In the genomic region with DNA sequence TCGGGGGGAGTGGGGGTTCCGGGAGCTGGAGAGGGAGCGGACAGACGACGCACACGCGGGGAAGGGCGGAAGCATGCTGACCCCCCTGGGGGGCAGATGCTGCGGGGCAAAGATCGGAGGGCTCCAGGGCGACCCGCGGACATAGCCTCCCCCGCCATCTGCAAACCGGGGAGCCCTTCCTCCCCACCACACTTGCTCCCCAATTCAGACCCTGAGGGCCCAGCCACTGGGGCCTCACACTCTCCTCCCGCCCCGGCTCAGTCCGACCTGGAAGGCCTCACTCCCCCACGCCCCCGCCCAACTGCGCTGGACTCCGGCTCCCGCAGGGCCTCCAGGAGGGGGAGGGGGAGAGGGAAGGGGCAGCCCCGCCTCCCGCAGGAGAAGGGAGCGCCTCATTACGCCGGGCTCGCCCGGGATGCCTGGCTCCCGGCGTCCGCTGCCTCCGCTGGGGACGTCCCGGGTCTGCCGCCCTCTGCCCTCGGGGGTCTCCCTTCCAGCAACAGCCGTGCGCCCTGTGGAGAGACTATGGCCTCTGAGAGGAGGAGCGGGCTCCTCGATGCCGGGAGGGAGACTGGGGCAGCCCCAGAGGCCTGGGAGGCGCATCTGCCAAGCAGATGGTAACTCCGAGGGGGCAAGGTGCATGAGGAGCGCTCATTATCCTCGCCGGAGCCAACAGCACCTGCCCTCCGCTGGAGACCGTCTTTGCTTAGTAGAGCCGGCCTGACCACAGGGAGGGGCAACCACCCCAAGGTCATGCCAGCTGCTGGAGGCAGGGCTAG, we compare ENCODE assay signal across 8 cellular contexts. TPM values are rescaled to one million over a fixed set of nuclear protein-coding genes. Genes with fewer than 3 reads are reported as not detected.
DNase-seq lines count a peak whose midpoint lies in the region; ATAC-seq and TF ChIP-seq lines count a peak whose summit lies in the region.

No MANE protein-coding gene starts in this region.

- peak overlapping the region; percentile 70 to 75 for H3K4me3 ChIP-seq in ascending aorta
- peak overlapping the region; percentile 64 for H3K4me3 ChIP-seq in right cardiac atrium (ENCODE audit: low read length)

- peaks cover 8 to 15% of the 10 kb centered on the region in 2 donors for H3K4me1 ChIP-seq in ascending aorta
- H3K4me1 ChIP-seq in right cardiac atrium (ENCODE audit: control insufficient read depth, insufficient read depth, low read length): no peaks in the 10 kb centered on the region

- H3K4me3 Mint-ChIP-seq in progenitor cell of endocrine pancreas (ENCODE audit: low read depth): peak overlapping the region; percentile 75

- no peaks in the 10 kb centered on the region for H3K9me3 Mint-ChIP-seq in progenitor cell of endocrine pancreas (ENCODE audit: low read depth)

- TF ChIP-seq CTCF in ascending aorta (IDR thresholded peaks at IDR 0.05) (no peak), progenitor cell of endocrine pancreas (IDR thresholded peaks at IDR 0.05; ENCODE audit: unreplicated experiment) (no peak)

- H3K27ac ChIP-seq in ascending aorta (peak overlapping the region; percentile 54 to 71), right cardiac atrium (ENCODE audit: low read length) (peak overlapping the region; percentile 5)

- H3K36me3 ChIP-seq in ascending aorta: no peaks in the 10 kb centered on the region

- peak overlapping the region; percentile 92 for H3K27ac Mint-ChIP-seq in progenitor cell of endocrine pancreas

- H3K27me3 ChIP-seq in ascending aorta (no peaks in the 10 kb centered on the region), right cardiac atrium (ENCODE audit: control insufficient read depth, insufficient read depth) (no peaks in the 10 kb centered on the region)

- intact Hi-C loops in ascending aorta (cut with DNase I) (loop anchor here (1.0 kb wide), 1 partner anchor 22 kb away; a partner anchor contains a TSS), right cardiac atrium (cut with DNase I) (loop anchor here in 1 of 4 donors (10.0 kb wide), 1 partner anchor 102 kb away; no protein-coding TSS in a partner anchor)

- H3K4me1 Mint-ChIP-seq in progenitor cell of endocrine pancreas (ENCODE audit: low read depth): peaks cover 21% of the 10 kb centered on the region

- 1% methylated on average over 50 of the region's 51 CpGs for WGBS in right cardiac atrium

- H3K9me3 ChIP-seq in ascending aorta (no peaks in the 10 kb centered on the region), right cardiac atrium (ENCODE audit: control insufficient read depth, low read length) (no peaks in the 10 kb centered on the region)

- no peaks in the 10 kb centered on the region for H3K36me3 Mint-ChIP-seq in progenitor cell of endocrine pancreas (ENCODE audit: insufficient read depth)

- H3K27me3 Mint-ChIP-seq in progenitor cell of endocrine pancreas: peaks cover 37% of the 10 kb centered on the region

- peak; percentile 53 for DNase-seq in Daoy (ENCODE audit: low read depth)
- DNase-seq in NCI-H2171 treated with DMSO at 0.1 percent for 48 hours (lab: John Stamatoyannopoulos, UW): peak; percentile 99
- DNase-seq in ascending aorta (ENCODE audit: low spot score in 2 of 2): peak in 1 of 2 donors; percentile 75
- DNase-seq in right cardiac atrium: peak; percentile 77 to 92 (median 90)
- DNase-seq in progenitor cell of endocrine pancreas (ENCODE audit: low spot score, unreplicated experiment): peak; percentile 85
- no peak for DNase-seq in amniotic stem cell (lab: John Stamatoyannopoulos, UW)

- ATAC-seq in right cardiac atrium (peak; percentile 78 to 83), HG02571 (IDR thresholded peaks at IDR 0.05; ENCODE audit: unreplicated experiment) (no peak), GM21381 (IDR thresholded peaks at IDR 0.05; ENCODE audit: unreplicated experiment) (no peak)

RNA-seq across cellular contexts. Expression of a gene that starts 0.6 kb away (rescaled TPM):
- 2.2 and 5.4 TPM in 2 replicates for total RNA-seq in Daoy (2014; rRNA removed; shearing (Covaris generic))
- total RNA-seq in ascending aorta (1.9 TPM), right cardiac atrium (10 to 100 TPM; 15.6 to 28.5 (median 15.8) TPM), progenitor cell of endocrine pancreas (67.2 and 69.2 TPM in 2 replicates)
- polyA plus RNA-seq in right cardiac atrium: 16.0 TPM

RNA-seq across cellular contexts. Expression of a gene that starts 21.3 kb away (rescaled TPM):
- total RNA-seq in Daoy (2014; rRNA removed; shearing (Covaris generic)): 44.8 and 52.6 TPM in 2 replicates
- total RNA-seq in ascending aorta (34.7 TPM), right cardiac atrium (10 to 100 TPM; 29.9 to 42.1 (median 38.7) TPM), progenitor cell of endocrine pancreas (23.2 and 25.1 TPM in 2 replicates)
- 22.1 TPM for polyA plus RNA-seq in right cardiac atrium

Comparison
In these comparisons a context has a peak if more than half of its experiments do, and no peak if none do; other contexts are left out.
1. ATAC-seq: peak in right cardiac atrium (2 of 2); none in HG02571 (single experiment) and GM21381 (single experiment).